Comparison of ENCODE assay signal across 10 cellular contexts in the genomic region with DNA sequence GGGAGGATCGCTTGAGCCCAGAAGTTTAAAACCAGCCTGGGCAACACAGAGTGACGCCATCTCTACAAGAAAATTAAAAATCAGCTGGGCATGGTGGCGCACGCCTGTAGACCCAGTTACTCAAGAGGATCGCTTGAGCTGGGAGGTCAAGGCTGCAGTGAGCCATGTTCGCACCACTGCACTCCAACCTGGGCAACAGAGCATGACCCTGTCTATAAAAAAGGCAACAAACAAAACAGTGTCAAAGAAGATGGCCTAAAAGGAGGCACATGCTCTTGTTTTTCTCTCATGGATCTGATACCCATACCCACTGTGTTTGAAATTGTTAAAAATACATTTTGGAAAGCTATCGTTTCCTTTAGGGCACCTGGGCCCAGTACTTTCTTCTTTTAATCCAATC.
DNase-seq lines count a peak whose midpoint lies in the region; ATAC-seq and TF ChIP-seq lines count a peak whose summit lies in the region.
"Had no signal": no experiment of that assay in that cellular context is flagged by ENCODE, and none has a peak within 500 bp of the region (broad histone marks: within the 10 kb centered on the region; RNA-seq: fewer than 3 reads in every experiment).

No MANE protein-coding gene starts in this region.

- H3K14ac ChIP-seq in neuronal stem cell (ENCODE audit: low read length), result no peak overlapping the region

- H3K4me1 ChIP-seq in muscle layer of colon (ENCODE audit: insufficient read depth, low read length) (peaks cover 22% of the 10 kb centered on the region), tibial nerve (peaks cover 0 to 44% (median 12%) of the 10 kb centered on the region in 4 donors), neuronal stem cell (ENCODE audit: control insufficient read depth in 2 of 2, insufficient read depth in 1 of 2, low read depth in 1 of 2, low read length in 2 of 2) (peaks cover 4 to 5% of the 10 kb centered on the region in 2 donors)

- H2BK5ac ChIP-seq in neuronal stem cell (ENCODE audit: low read length), result no peak overlapping the region

- no peaks in the 10 kb centered on the region for H3K9me3 Mint-ChIP-seq in activated T-cell treated with anti-CD3 and anti-CD28 coated beads, Interleukin-2, amount 50 U/mL, for 24 hours
- no peaks in the 10 kb centered on the region for H3K9me3 Mint-ChIP-seq in activated naive CD8-positive, alpha-beta T cell treated with anti-CD3 and anti-CD28 coated beads, Interleukin-2, amount 50 U/mL, for 24 hours

- no peak overlapping the region for H4K8ac ChIP-seq in neuronal stem cell (ENCODE audit: low read depth, low read length)

- H3K4me1 Mint-ChIP-seq in activated T-cell treated with anti-CD3 and anti-CD28 coated beads, Interleukin-2, amount 50 U/mL, for 24 hours (ENCODE audit: low read depth), result peaks cover 47% of the 10 kb centered on the region
- peaks cover 47% of the 10 kb centered on the region for H3K4me1 Mint-ChIP-seq in activated naive CD8-positive, alpha-beta T cell treated with anti-CD3 and anti-CD28 coated beads, Interleukin-2, amount 50 U/mL, for 24 hours

- no peak overlapping the region for H3K23ac ChIP-seq in neuronal stem cell (ENCODE audit: low read depth, low read length, poor library complexity)

- no peak for TF ChIP-seq CTCF in tibial nerve (IDR thresholded peaks at IDR 0.05)

- no peak overlapping the region for H3K4me2 ChIP-seq in neuronal stem cell (ENCODE audit: insufficient read depth, low read length, poor library complexity, severe bottlenecking)

- H3K36me3 ChIP-seq in muscle layer of colon (ENCODE audit: insufficient read depth, low read length) (peaks cover 6% of the 10 kb centered on the region), tibial nerve (no peaks in the 10 kb centered on the region), neuronal stem cell (replicated peaks in 1 of 2; ENCODE audit: control insufficient read depth in 2 of 2, insufficient read depth in 2 of 2, low read length in 2 of 2) (peaks cover 6 to 60% of the 10 kb centered on the region in 2 donors)

- no peak overlapping the region for H2BK120ac ChIP-seq in neuronal stem cell (ENCODE audit: low read depth, low read length)

- no peak for TF ChIP-seq EP300 in tibial nerve (IDR thresholded peaks at IDR 0.05)

- 93 to 94% methylated on average over 7 of the region's 7 CpGs for WGBS in tibial nerve, 2 donors
- WGBS in neuronal stem cell (ENCODE audit: extremely low coverage in 2 of 2, insufficient read length in 2 of 2, insufficient replicate concordance in 1 of 2), 2 donors, result no CpG with 5 or more reads among the region's 7 CpGs

- ATAC-seq in activated naive CD8-positive, alpha-beta T cell treated with anti-CD3 and anti-CD28 coated beads, Interleukin-2, amount 50 U/mL, for 24 hours, result no peak
- no peak for ATAC-seq in GM18505 (IDR thresholded peaks at IDR 0.05; ENCODE audit: unreplicated experiment)
- ATAC-seq in GM18873 (IDR thresholded peaks at IDR 0.05; ENCODE audit: low FRiP score, unreplicated experiment), result no peak

- H3K36me3 Mint-ChIP-seq in activated T-cell treated with anti-CD3 and anti-CD28 coated beads, Interleukin-2, amount 50 U/mL, for 24 hours (ENCODE audit: low read depth), result peaks cover 30% of the 10 kb centered on the region
- H3K36me3 Mint-ChIP-seq in activated naive CD8-positive, alpha-beta T cell treated with anti-CD3 and anti-CD28 coated beads, Interleukin-2, amount 50 U/mL, for 24 hours (ENCODE audit: low read depth), result peaks cover 15% of the 10 kb centered on the region

- H2AK5ac ChIP-seq in neuronal stem cell (ENCODE audit: low read depth, low read length), result no peak overlapping the region

- H2BK15ac ChIP-seq in neuronal stem cell (ENCODE audit: low read length), result no peak overlapping the region

- DNase-seq in activated T-cell treated with anti-CD3 and anti-CD28 coated beads, Interleukin-2, amount 50 U/mL, for 24 hours, result no peak
- DNase-seq in activated T-cell treated with anti-CD3 and anti-CD28 coated beads for 4 hours, result no peak
- no peak for DNase-seq in activated naive CD8-positive, alpha-beta T cell treated with anti-CD3 and anti-CD28 coated beads, Interleukin-2, amount 50 U/mL, for 24 hours
- no peak for DNase-seq in tibial nerve (ENCODE audit: low spot score in 2 of 2)
- DNase-seq in neuronal stem cell (ENCODE audit: low spot score), result no peak
- DNase-seq: NK-92 treated with Interleukin-12 subunit alpha and Interleukin-12 subunit beta, amount 100 ng/mL, for 24 hours had no signal

- no peak overlapping the region for H4K91ac ChIP-seq in neuronal stem cell (ENCODE audit: low read depth, low read length, poor library complexity)

- peak overlapping the region; percentile 13 for H3K27ac ChIP-seq in muscle layer of colon (ENCODE audit: low read depth, low read length)
- H3K27ac ChIP-seq in tibial nerve, result peak overlapping the region; percentile 17 to 84 (median 60)
- H3K27ac ChIP-seq in neuronal stem cell (replicated peaks; ENCODE audit: low read length), result no peak overlapping the region

- H3K9ac ChIP-seq in muscle layer of colon (ENCODE audit: low read length) (no peak overlapping the region), neuronal stem cell (ENCODE audit: low read depth, low read length, poor library complexity) (no peak overlapping the region)

- no peak overlapping the region for H2BK12ac ChIP-seq in neuronal stem cell (ENCODE audit: low read length)

- H2AFZ ChIP-seq in neuronal stem cell (ENCODE audit: low read length), result no peak overlapping the region

- H3K27me3 Mint-ChIP-seq in activated T-cell treated with anti-CD3 and anti-CD28 coated beads, Interleukin-2, amount 50 U/mL, for 24 hours, result no peaks in the 10 kb centered on the region
- H3K27me3 Mint-ChIP-seq in activated naive CD8-positive, alpha-beta T cell treated with anti-CD3 and anti-CD28 coated beads, Interleukin-2, amount 50 U/mL, for 24 hours, result no peaks in the 10 kb centered on the region

- peak overlapping the region; percentile 68 for H3K4me3 Mint-ChIP-seq in activated T-cell treated with anti-CD3 and anti-CD28 coated beads, Interleukin-2, amount 50 U/mL, for 24 hours
- peak overlapping the region; percentile 65 for H3K4me3 Mint-ChIP-seq in activated naive CD8-positive, alpha-beta T cell treated with anti-CD3 and anti-CD28 coated beads, Interleukin-2, amount 50 U/mL, for 24 hours

- peak overlapping the region; percentile 90 for H3K27ac Mint-ChIP-seq in activated T-cell treated with anti-CD3 and anti-CD28 coated beads, Interleukin-2, amount 50 U/mL, for 24 hours
- H3K27ac Mint-ChIP-seq in activated naive CD8-positive, alpha-beta T cell treated with anti-CD3 and anti-CD28 coated beads, Interleukin-2, amount 50 U/mL, for 24 hours, result peak overlapping the region; percentile 91

- peaks cover 2% of the 10 kb centered on the region for H3K79me1 ChIP-seq in neuronal stem cell (ENCODE audit: low read depth, low read length)

- no peak overlapping the region for H3K4ac ChIP-seq in neuronal stem cell (ENCODE audit: low read length)

- H3K27me3 ChIP-seq in muscle layer of colon (ENCODE audit: control insufficient read depth in 1 of 2, insufficient read depth in 2 of 2, low read length in 2 of 2), result no peaks in the 10 kb centered on the region
- no peaks in the 10 kb centered on the region for H3K27me3 ChIP-seq in tibial nerve
- H3K27me3 ChIP-seq in neuronal stem cell (ENCODE audit: control insufficient read depth in 3 of 3, insufficient read depth in 3 of 3, low read depth in 1 of 3, low read length in 3 of 3), result no peaks in the 10 kb centered on the region
- H3K27me3 ChIP-seq: cardiac muscle cell had no signal

- no peak overlapping the region for H3K18ac ChIP-seq in neuronal stem cell (ENCODE audit: low read length)

- H3K4me3 ChIP-seq in muscle layer of colon (ENCODE audit: low read depth in 1 of 2, low read length in 2 of 2), result no peak overlapping the region
- H3K4me3 ChIP-seq in tibial nerve, result no peak overlapping the region
- H3K4me3 ChIP-seq in neuronal stem cell (ENCODE audit: low read length in 2 of 2), result no peak overlapping the region
- H3K4me3 ChIP-seq: cardiac muscle cell had no signal

- TF ChIP-seq POLR2A in tibial nerve (IDR thresholded peaks at IDR 0.05), result no peak
- TF ChIP-seq POLR2A in GM18505 (IDR thresholded peaks at IDR 0.05; ENCODE audit: borderline replicate concordance, extremely low read depth, insufficient read depth, insufficient read length), result no peak

- H3K9me3 ChIP-seq in muscle layer of colon (ENCODE audit: low read length) (no peaks in the 10 kb centered on the region), tibial nerve (no peaks in the 10 kb centered on the region), neuronal stem cell (replicated peaks in 1 of 2; ENCODE audit: control insufficient read depth in 2 of 2, insufficient read depth in 1 of 2, low read depth in 1 of 2, low read length in 2 of 2) (no peaks in the 10 kb centered on the region)
